Comparison of ENCODE assay signal across 13 cellular contexts in genomic region chr10:75115137-75115536, GRCh38. TPM values are rescaled to one million over a fixed set of nuclear protein-coding genes. Genes with fewer than 3 reads are reported as not detected.
DNase-seq lines count a peak whose midpoint lies in the region; ATAC-seq and TF ChIP-seq lines count a peak whose summit lies in the region.
"Had no signal": no experiment of that assay in that cellular context is flagged by ENCODE, and none has a peak within 500 bp of the region (broad histone marks: within the 10 kb centered on the region; RNA-seq: fewer than 3 reads in every experiment).

No MANE protein-coding gene starts in this region.

- H3K4me3 ChIP-seq in choroid plexus epithelial cell (ENCODE audit: low read depth, low read length): no peak overlapping the region
- peak overlapping the region; percentile 88 for H3K4me3 ChIP-seq in psoas muscle
- H3K4me3 ChIP-seq in effector memory CD4-positive, alpha-beta T cell (ENCODE audit: insufficient read depth, low read depth, low read length, poor library complexity, severe bottlenecking): no peak overlapping the region
- H3K4me3 ChIP-seq: Peyer's patch had no signal

- no peaks in the 10 kb centered on the region for H3K27me3 ChIP-seq in psoas muscle (ENCODE audit: insufficient read depth in 3 of 3, low read length in 2 of 3)
- H3K27me3 ChIP-seq in effector memory CD4-positive, alpha-beta T cell (replicated peaks; ENCODE audit: control insufficient read depth, insufficient read depth, low read length, poor library complexity, severe bottlenecking): no peaks in the 10 kb centered on the region
- H3K27me3 ChIP-seq: Peyer's patch had no signal

- peak overlapping the region; percentile 3 for H3K27ac Mint-ChIP-seq in activated CD4-positive, alpha-beta T cell treated with anti-CD3 and anti-CD28 coated beads for 36 hours
- H3K27ac Mint-ChIP-seq: activated naive CD8-positive, alpha-beta T cell treated with anti-CD3 and anti-CD28 coated beads, Interleukin-2, amount 10 ng/mL, durations not matched to agents 7 days and 5 days; dendritic cell treated with granulocyte-macrophage colony-stimulating factor and Interleukin-4, amounts not matched to agents 40 ng/mL and 50 ng/mL, for 4 days had no signal

- peaks cover 81% of the 10 kb centered on the region for H3K4me1 ChIP-seq in psoas muscle
- peaks cover 18% of the 10 kb centered on the region for H3K4me1 ChIP-seq in effector memory CD4-positive, alpha-beta T cell (ENCODE audit: control insufficient read depth, insufficient read depth, low read length, poor library complexity, severe bottlenecking)

- intact Hi-C loops in activated CD4-positive, alpha-beta T cell treated with anti-CD3 and anti-CD28 coated beads for 36 hours (cut with DNase I, micrococcal nuclease): loop anchor here (10.0 kb wide), 2 partner anchors 70 to 1330 kb away; partner anchors contain the start of genes CHCHD1 (in 1 of the 2) and ZSWIM8 (in 1 of the 2)
- intact Hi-C loops in psoas muscle (cut with DNase I): loop anchor here in 1 of 2 donors (5.0 kb wide), 1 partner anchor 42 kb away; no protein-coding TSS in a partner anchor

- peaks cover 8% of the 10 kb centered on the region for H3K36me3 Mint-ChIP-seq in activated CD4-positive, alpha-beta T cell treated with anti-CD3 and anti-CD28 coated beads for 36 hours (ENCODE audit: low read depth)

- no peak overlapping the region for H3K4me3 Mint-ChIP-seq in activated CD4-positive, alpha-beta T cell treated with anti-CD3 and anti-CD28 coated beads for 36 hours
- H3K4me3 Mint-ChIP-seq: dendritic cell treated with granulocyte-macrophage colony-stimulating factor and Interleukin-4, amounts not matched to agents 40 ng/mL and 50 ng/mL, for 4 days had no signal

- no peaks in the 10 kb centered on the region for H3K27me3 Mint-ChIP-seq in activated CD4-positive, alpha-beta T cell treated with anti-CD3 and anti-CD28 coated beads for 36 hours
- H3K27me3 Mint-ChIP-seq: activated naive CD8-positive, alpha-beta T cell treated with anti-CD3 and anti-CD28 coated beads, Interleukin-2, amount 10 ng/mL, durations not matched to agents 7 days and 5 days; dendritic cell treated with granulocyte-macrophage colony-stimulating factor and Interleukin-4, amounts not matched to agents 40 ng/mL and 50 ng/mL, for 4 days had no signal

- no peaks in the 10 kb centered on the region for H3K9me3 Mint-ChIP-seq in activated CD4-positive, alpha-beta T cell treated with anti-CD3 and anti-CD28 coated beads for 36 hours (ENCODE audit: low read depth)
- H3K9me3 Mint-ChIP-seq: activated naive CD8-positive, alpha-beta T cell treated with anti-CD3 and anti-CD28 coated beads, Interleukin-2, amount 10 ng/mL, durations not matched to agents 7 days and 5 days; dendritic cell treated with granulocyte-macrophage colony-stimulating factor and Interleukin-4, amounts not matched to agents 40 ng/mL and 50 ng/mL, for 4 days had no signal

- H3K27ac ChIP-seq in psoas muscle (peak overlapping the region; percentile 99), caudate nucleus (ENCODE audit: low read depth, low read length) (no peak overlapping the region)
- no peak overlapping the region for H3K27ac ChIP-seq in effector memory CD4-positive, alpha-beta T cell (ENCODE audit: insufficient read depth, low read length, poor library complexity, severe bottlenecking)

- DNase-seq in activated CD4-positive, alpha-beta T cell treated with anti-CD3 and anti-CD28 coated beads for 36 hours: no peak
- DNase-seq in activated CD4-positive, alpha-beta T cell treated with anti-CD3 and anti-CD28 coated beads for 48 hours: no peak
- DNase-seq in MV-4-11 (lab: John Stamatoyannopoulos, UW) (peak; percentile 85), choroid plexus epithelial cell (ENCODE audit: low read depth) (peak; percentile 89), psoas muscle (no peak), caudate nucleus (lab: John Stamatoyannopoulos, UW) (no peak)
- no peak for DNase-seq in effector memory CD4-positive, alpha-beta T cell
- DNase-seq in activated CD4-positive, alpha-beta T cell treated with anti-CD3 and anti-CD28 coated beads for 4 hours: no peak
- DNase-seq: activated naive CD8-positive, alpha-beta T cell treated with anti-CD3 and anti-CD28 coated beads, Interleukin-2, amount 10 ng/mL, durations not matched to agents 7 days and 5 days; stimulated activated CD4-positive, alpha-beta T cell treated with anti-CD3 and anti-CD28 coated beads, Interleukin-12 subunit alpha, Interleukin-12 subunit beta, amount 100 ng/mL, for 4 hours; T-helper 2 cell had no signal

- no peaks in the 10 kb centered on the region for H3K9me3 ChIP-seq in psoas muscle
- no peaks in the 10 kb centered on the region for H3K9me3 ChIP-seq in effector memory CD4-positive, alpha-beta T cell (ENCODE audit: control insufficient read depth, low read length)
- H3K9me3 ChIP-seq: Peyer's patch had no signal

- POLR2A ChIA-PET in activated CD4-positive, alpha-beta T cell treated with anti-CD3 and anti-CD28 coated beads for 36 hours (lab: Charles Lee): no interaction called here

- no peak for TF ChIP-seq CTCF in choroid plexus epithelial cell (conservative IDR thresholded peaks at IDR 0.05; ENCODE audit: low read depth, low read length)
- TF ChIP-seq CTCF in psoas muscle (IDR thresholded peaks at IDR 0.05): no peak

- H3K36me3 ChIP-seq in psoas muscle (ENCODE audit: insufficient read depth in 1 of 2, low read depth in 1 of 2): no peaks in the 10 kb centered on the region
- no peaks in the 10 kb centered on the region for H3K36me3 ChIP-seq in effector memory CD4-positive, alpha-beta T cell (ENCODE audit: control insufficient read depth, insufficient read depth, low read length)
- H3K36me3 ChIP-seq: Peyer's patch had no signal

- H3K4me1 Mint-ChIP-seq in activated CD4-positive, alpha-beta T cell treated with anti-CD3 and anti-CD28 coated beads for 36 hours: peaks cover 55% of the 10 kb centered on the region

- no peak for ATAC-seq in activated CD4-positive, alpha-beta T cell treated with anti-CD3 and anti-CD28 coated beads for 36 hours
- ATAC-seq in psoas muscle: peak in 3 of 4 donors; percentile 31 to 41 (median 31)

- 51 to 75% (median 53%) methylated on average over 2 of the region's 2 CpGs for WGBS in psoas muscle, 3 donors

- CTCF ChIA-PET in activated CD4-positive, alpha-beta T cell treated with anti-CD3 and anti-CD28 coated beads for 36 hours (lab: Charles Lee): interaction anchor here (0.5 to 1.8 kb wide), 6 partner anchors 14 to 364 kb away, joined by 3 to 6 read pairs (median 4); no protein-coding TSS in a partner anchor

RNA-seq across cellular contexts. Expression of gene SAMD8, which starts 3.7 kb away (rescaled TPM):
- 10 to 100 TPM; 20.5 to 20.9 TPM for total RNA-seq in activated CD4-positive, alpha-beta T cell treated with anti-CD3 and anti-CD28 coated beads for 36 hours
- total RNA-seq in psoas muscle: 10 to 100 TPM; 30.0 to 44.2 (median 35.7) TPM
- polyA plus RNA-seq in psoas muscle: 10 to 100 TPM; 10.8 to 40.3 (median 21.3) TPM

Comparison
In these comparisons a context has a peak if more than half of its experiments do, and no peak if none do; other contexts are left out.
1. DNase-seq: peak in MV-4-11 (single experiment) and choroid plexus epithelial cell (single experiment); none in activated CD4-positive, alpha-beta T cell treated with anti-CD3 and anti-CD28 coated beads for 36 hours (single experiment), activated CD4-positive, alpha-beta T cell treated with anti-CD3 and anti-CD28 coated beads for 48 hours (single experiment), psoas muscle (0 of 2), effector memory CD4-positive, alpha-beta T cell (0 of 3), activated CD4-positive, alpha-beta T cell treated with anti-CD3 and anti-CD28 coated beads for 4 hours (0 of 2) and caudate nucleus (0 of 61).